ENCODE assay signal across 14 cellular contexts in the genomic region with DNA sequence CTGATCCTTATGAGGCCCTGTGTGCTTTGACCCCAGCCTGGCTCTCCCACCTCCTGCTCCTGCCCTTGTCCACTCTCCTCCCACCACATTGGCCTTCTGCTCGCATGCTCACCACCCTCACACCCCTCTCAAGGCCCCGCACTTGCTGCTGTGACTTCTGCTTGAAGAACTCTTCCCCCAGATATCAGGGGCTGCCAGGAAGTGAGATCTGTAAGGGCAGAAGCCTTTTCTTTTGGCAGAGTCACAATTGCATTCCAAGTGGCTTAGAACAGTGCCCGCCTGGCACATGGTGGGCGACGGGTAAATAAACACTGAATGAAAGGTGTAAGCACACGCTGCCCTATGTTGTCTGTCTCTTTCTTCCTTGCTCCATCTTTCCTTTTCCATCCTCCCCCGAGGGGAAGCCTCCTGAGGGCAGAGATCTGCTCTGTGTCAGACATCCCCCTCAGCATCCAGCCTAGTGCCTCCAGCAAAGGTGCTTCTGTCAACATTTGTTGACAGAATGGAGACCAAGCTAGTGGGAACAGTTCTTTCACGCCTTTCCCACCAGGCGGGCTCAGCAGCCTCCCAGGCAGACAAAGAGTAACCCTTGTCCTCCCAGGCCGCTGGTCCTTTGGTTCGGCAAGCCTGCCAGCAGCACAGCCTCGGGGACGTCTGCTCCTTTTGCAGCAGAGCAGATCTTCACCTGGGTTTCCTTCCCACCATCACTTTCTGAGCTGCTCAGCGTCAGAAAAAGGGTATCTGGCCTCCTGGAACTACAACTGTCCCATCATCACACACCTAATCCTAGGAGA. TPM values are rescaled to one million over a fixed set of nuclear protein-coding genes. Genes with fewer than 3 reads are reported as not detected.
DNase-seq lines count a peak whose midpoint lies in the region; ATAC-seq and TF ChIP-seq lines count a peak whose summit lies in the region.
"Had no signal": no experiment of that assay in that cellular context is flagged by ENCODE, and none has a peak within 500 bp of the region (broad histone marks: within the 10 kb centered on the region; RNA-seq: fewer than 3 reads in every experiment).

No MANE protein-coding gene starts in this region.

- peaks cover 27% of the 10 kb centered on the region for H3K27me3 Mint-ChIP-seq in activated CD8-positive, alpha-beta T cell treated with anti-CD3 and anti-CD28 coated beads, Interleukin-2, amount 10 ng/mL, durations not matched to agents 7 days and 5 days (ENCODE audit: low read depth)

- no peak overlapping the region for H3K4me3 ChIP-seq in SJSA1
- peak overlapping the region; percentile 45 for H3K4me3 ChIP-seq in left ventricle myocardium inferior
- peak overlapping the region; percentile 31 for H3K4me3 ChIP-seq in rectal smooth muscle tissue (ENCODE audit: low read length)
- H3K4me3 ChIP-seq: ovary had no signal

- no peaks in the 10 kb centered on the region for H3K36me3 ChIP-seq in SJSA1
- H3K36me3 ChIP-seq in left ventricle myocardium inferior: no peaks in the 10 kb centered on the region
- H3K36me3 ChIP-seq in rectal smooth muscle tissue (ENCODE audit: control insufficient read depth, insufficient read depth, low read length): no peaks in the 10 kb centered on the region
- H3K36me3 ChIP-seq: ovary had no signal

- H3K4me1 Mint-ChIP-seq in activated CD8-positive, alpha-beta T cell treated with anti-CD3 and anti-CD28 coated beads, Interleukin-2, amount 10 ng/mL, durations not matched to agents 7 days and 5 days (ENCODE audit: low read depth): peaks cover 3% of the 10 kb centered on the region

- no peak overlapping the region for H3K4me3 Mint-ChIP-seq in activated CD8-positive, alpha-beta T cell treated with anti-CD3 and anti-CD28 coated beads, Interleukin-2, amount 10 ng/mL, durations not matched to agents 7 days and 5 days
- H3K4me3 Mint-ChIP-seq: T-cell had no signal

- intact Hi-C loops in left ventricle myocardium inferior (cut with micrococcal nuclease): no loop called here

- peaks cover 28% of the 10 kb centered on the region for H3K4me1 ChIP-seq in SJSA1 (replicated peaks)
- peaks cover 22% of the 10 kb centered on the region for H3K4me1 ChIP-seq in left ventricle myocardium inferior
- H3K4me1 ChIP-seq in rectal smooth muscle tissue (ENCODE audit: control insufficient read depth, insufficient read depth, low read length): peaks cover 24% of the 10 kb centered on the region

- no peak for TF ChIP-seq CTCF in 22Rv1 (IDR thresholded peaks at IDR 0.05)
- TF ChIP-seq CTCF in left ventricle myocardium inferior (IDR thresholded peaks at IDR 0.05; ENCODE audit: borderline replicate concordance): no peak
- no peak for TF ChIP-seq CTCF in GM10266 (IDR thresholded peaks at IDR 0.05; ENCODE audit: control insufficient read depth, insufficient read depth, low read depth, missing control alignments)

- DNase-seq in SJSA1 (ENCODE audit: low read depth in 1 of 2, low spot score in 2 of 2) (peak in 1 of 2 experiments; percentile 26), left ventricle myocardium inferior (no peak), GM10266 (ENCODE audit: extremely low spot score) (no peak)
- DNase-seq in activated naive CD4-positive, alpha-beta T cell treated with anti-CD3 and anti-CD28 coated beads, Interleukin-2, amount 50 U/mL, for 16 hours: no peak
- DNase-seq in activated CD8-positive, alpha-beta T cell treated with anti-CD3 and anti-CD28 coated beads, Interleukin-2, amount 10 ng/mL, durations not matched to agents 7 days and 5 days: no peak
- DNase-seq in effector CD4-positive, alpha-beta T cell: no peak
- DNase-seq: activated naive CD4-positive, alpha-beta T cell treated with Interleukin-2 at 50 U/mL for 16 hours; cortex of kidney; DMS79 treated with DMSO at 0.1 percent for 48 hours; stimulated activated CD4-positive, alpha-beta T cell treated with anti-CD3 and anti-CD28 coated beads, Interleukin-2, amount 100 ng/mL, for 48 hours; T-cell had no signal

- CTCF ChIA-PET in activated CD8-positive, alpha-beta T cell treated with anti-CD3 and anti-CD28 coated beads, Interleukin-2, amount 10 ng/mL, durations not matched to agents 7 days and 5 days (lab: Charles Lee): no interaction called here

- POLR2A ChIA-PET in activated CD8-positive, alpha-beta T cell treated with anti-CD3 and anti-CD28 coated beads, Interleukin-2, amount 10 ng/mL, durations not matched to agents 7 days and 5 days (lab: Charles Lee): no interaction called here

- no peak for ATAC-seq in activated CD8-positive, alpha-beta T cell treated with anti-CD3 and anti-CD28 coated beads, Interleukin-2, amount 10 ng/mL, durations not matched to agents 7 days and 5 days
- ATAC-seq: T-cell had no signal

- no peaks in the 10 kb centered on the region for H3K27me3 ChIP-seq in SJSA1 (replicated peaks)
- peaks cover 6% of the 10 kb centered on the region for H3K27me3 ChIP-seq in left ventricle myocardium inferior (ENCODE audit: low read depth)
- H3K27me3 ChIP-seq in rectal smooth muscle tissue (ENCODE audit: control insufficient read depth, insufficient read depth, low read length): no peaks in the 10 kb centered on the region
- H3K27me3 ChIP-seq: ovary had no signal

- H3K9me3 Mint-ChIP-seq in activated CD8-positive, alpha-beta T cell treated with anti-CD3 and anti-CD28 coated beads, Interleukin-2, amount 10 ng/mL, durations not matched to agents 7 days and 5 days (ENCODE audit: insufficient read depth): no peaks in the 10 kb centered on the region
- H3K9me3 Mint-ChIP-seq: T-cell had no signal

- H3K36me3 Mint-ChIP-seq in activated CD8-positive, alpha-beta T cell treated with anti-CD3 and anti-CD28 coated beads, Interleukin-2, amount 10 ng/mL, durations not matched to agents 7 days and 5 days (ENCODE audit: low read depth): no peaks in the 10 kb centered on the region
- H3K36me3 Mint-ChIP-seq: T-cell had no signal

- H3K27ac ChIP-seq in 22Rv1: peak overlapping the region; percentile 61
- H3K27ac ChIP-seq in SJSA1: peak overlapping the region; percentile 43
- H3K27ac ChIP-seq in left ventricle myocardium inferior (replicated peaks): peak overlapping the region; percentile 86
- H3K27ac ChIP-seq in rectal smooth muscle tissue (ENCODE audit: low read depth, low read length): peak overlapping the region; percentile 95

- H3K9me3 ChIP-seq in SJSA1 (replicated peaks) (no peaks in the 10 kb centered on the region), left ventricle myocardium inferior (replicated peaks) (no peaks in the 10 kb centered on the region)
- H3K9me3 ChIP-seq: ovary had no signal

- H3K9ac ChIP-seq in rectal smooth muscle tissue (ENCODE audit: low read length): peak overlapping the region; percentile 3

- no peak overlapping the region for H3K27ac Mint-ChIP-seq in activated CD8-positive, alpha-beta T cell treated with anti-CD3 and anti-CD28 coated beads, Interleukin-2, amount 10 ng/mL, durations not matched to agents 7 days and 5 days
- H3K27ac Mint-ChIP-seq: T-cell had no signal

RNA-seq across cellular contexts. Expression of a gene that starts 10.0 kb away (rescaled TPM):
- total RNA-seq in SJSA1 (2014; rRNA removed; shearing (Covaris generic)): 19.2 and 27.2 TPM in 2 replicates
- 20.5 TPM for total RNA-seq in left ventricle myocardium inferior
- total RNA-seq in activated CD8-positive, alpha-beta T cell treated with anti-CD3 and anti-CD28 coated beads, Interleukin-2, amount 10 ng/mL, durations not matched to agents 7 days and 5 days: 10 to 100 TPM; 44.4 TPM

RNA-seq across cellular contexts. Expression of a gene that starts 42.9 kb away (rescaled TPM):
- total RNA-seq in SJSA1 (2014; rRNA removed; shearing (Covaris generic)): 0.42 and 0.91 TPM in 2 replicates
- 253 TPM for total RNA-seq in left ventricle myocardium inferior
- total RNA-seq in activated CD8-positive, alpha-beta T cell treated with anti-CD3 and anti-CD28 coated beads, Interleukin-2, amount 10 ng/mL, durations not matched to agents 7 days and 5 days: 1 to 10 TPM; 1.2 to 1.5 TPM

RNA-seq across cellular contexts. Expression of a gene that starts 43.4 kb away (rescaled TPM):
- total RNA-seq in SJSA1 (2014; rRNA removed; shearing (Covaris generic)): 13.5 and 23.5 TPM in 2 replicates
- 92.5 TPM for total RNA-seq in left ventricle myocardium inferior
- total RNA-seq in activated CD8-positive, alpha-beta T cell treated with anti-CD3 and anti-CD28 coated beads, Interleukin-2, amount 10 ng/mL, durations not matched to agents 7 days and 5 days: 10 to 100 TPM; 26.4 to 29.7 TPM

Comparison
In these comparisons a context has a peak if more than half of its experiments do, and no peak if none do; other contexts are left out.
1. H3K27ac ChIP-seq: peak in every context shown above with its lines; median percentile 95 in rectal smooth muscle tissue; 86 in left ventricle myocardium inferior; 61 in 22Rv1; 43 in SJSA1.
2. RNA of a gene that starts 42.9 kb away (total RNA-seq): 253 TPM in left ventricle myocardium inferior (single experiment); 1.2 to 1.5 TPM in activated CD8-positive, alpha-beta T cell treated with anti-CD3 and anti-CD28 coated beads, Interleukin-2, amount 10 ng/mL, durations not matched to agents 7 days and 5 days and 0.42 to 0.91 TPM in SJSA1; every median in the first group is over 100 times any median in the second.